8 cellular contexts compared by ENCODE assay signal in genomic region chr17:75525806-75526554, GRCh38. TPM values are rescaled to one million over a fixed set of nuclear protein-coding genes. Genes with fewer than 3 reads are reported as not detected.
DNase-seq lines count a peak whose midpoint lies in the region; ATAC-seq and TF ChIP-seq lines count a peak whose summit lies in the region.

No MANE protein-coding gene starts in this region.

- H3K27me3 ChIP-seq in adrenal gland (no peaks in the 10 kb centered on the region), left lung (peaks cover 0 to 15% of the 10 kb centered on the region in 2 donors), transverse colon (no peaks in the 10 kb centered on the region)

- H3K4me1 ChIP-seq in ES-I3 (ENCODE audit: insufficient read depth, low read length) (peaks cover 5% of the 10 kb centered on the region; the same call in 1 of the 2 replicates), adrenal gland (replicated peaks in 1 of 2) (peaks cover 12 to 15% of the 10 kb centered on the region in 2 donors), left lung (peaks cover 1 to 25% of the 10 kb centered on the region in 2 donors), transverse colon (peaks cover 0 to 46% (median 27%) of the 10 kb centered on the region in 4 donors)

- DNase-seq in adrenal gland (peak in 4 of 7 donors; percentile 35 to 45 (median 38)), left lung (peak in 1 of 2 donors; percentile 83), transverse colon (peak; percentile 45), GM10248 (ENCODE audit: extremely low spot score) (no peak), caudate nucleus (lab: John Stamatoyannopoulos, UW) (no peak)
- DNase-seq in stimulated activated CD4-positive, alpha-beta T cell treated with anti-CD3 and anti-CD28 coated beads, Interleukin-1b, Interleukin-23, amount 100 ng/mL, for 48 hours = no peak

- H3K9ac ChIP-seq in ES-I3 (ENCODE audit: low read depth, low read length) = peak overlapping the region; percentile 97

- in situ Hi-C loops in transverse colon (cut with MboI; ENCODE audit: low pct_ligation_motif_present in 1 of 4, low pct_unique_long_range_greater_than_20kb in 1 of 4, low sequenced_read_pairs in 3 of 4) = no loop called here

- H3K36me3 ChIP-seq in ES-I3 (ENCODE audit: insufficient read depth, low read length) (no peaks in the 10 kb centered on the region), adrenal gland (replicated peaks in 1 of 2) (peaks cover 0 to 14% of the 10 kb centered on the region in 2 donors), left lung (peaks cover 0 to 15% of the 10 kb centered on the region in 2 donors), transverse colon (peaks cover 0 to 4% (median 0%) of the 10 kb centered on the region in 4 donors)

- peak overlapping the region in 3 of 4 donors; percentile 27 to 71 (median 62) for H3K4me3 ChIP-seq in adrenal gland
- H3K4me3 ChIP-seq in left lung = peak overlapping the region; percentile 38 to 73
- peak overlapping the region; percentile 65 to 97 (median 76) for H3K4me3 ChIP-seq in transverse colon

- CTCF ChIA-PET in GM10248 (lab: Yijun Ruan, JAX) = interaction anchor here (0.7 to 2.2 kb wide), 7 partner anchors 9 to 255 kb away, joined by 3 to 13 read pairs (median 4); partner anchors contain the start of genes MIF4GD and TSEN54

- TF ChIP-seq CTCF in adrenal gland (IDR thresholded peaks at IDR 0.05) (no peak), left lung (IDR thresholded peaks at IDR 0.05) (no peak), transverse colon (IDR thresholded peaks at IDR 0.05) (no peak), GM10248 (IDR thresholded peaks at IDR 0.05; ENCODE audit: control extremely low read depth, extremely low read depth, low read depth, missing control alignments) (no peak)

- POLR2A ChIA-PET in GM10248 (lab: Yijun Ruan, JAX) = no interaction called here

- no peak for TF ChIP-seq EP300 in transverse colon (IDR thresholded peaks at IDR 0.05; ENCODE audit: low read depth)

- ATAC-seq in HG02885 (IDR thresholded peaks at IDR 0.05; ENCODE audit: poor library complexity, unreplicated experiment) (peak; percentile 7), left lung (peak; percentile 9)

- intact Hi-C loops in adrenal gland (cut with DNase I) = loop anchor here in 1 of 2 donors (5.0 kb wide), 1 partner anchor 61 kb away; the partner anchor contains the start of gene MYO15B
- intact Hi-C loops in left lung (cut with DNase I) = loop anchor here (10.0 kb wide), 2 partner anchors 59 to 101 kb away; partner anchors contain the start of gene MYO15B (in 1 of the 2)
- intact Hi-C loops in transverse colon (cut with DNase I; ENCODE audit: low total_unique reads) = no loop called here

- TF ChIP-seq POLR2A in adrenal gland (IDR thresholded peaks at IDR 0.05) (no peak), transverse colon (IDR thresholded peaks at IDR 0.05) (no peak)

- H3K27ac ChIP-seq in adrenal gland (peak overlapping the region in 1 of 5 donors; percentile 81), left lung (peak overlapping the region; percentile 72 to 76), transverse colon (peak overlapping the region; percentile 87 to 96 (median 92)), caudate nucleus (ENCODE audit: low read depth, low read length) (no peak overlapping the region)

- H3K9me3 ChIP-seq in ES-I3 (ENCODE audit: control insufficient read depth, insufficient read depth, low read length) (no peaks in the 10 kb centered on the region), adrenal gland (replicated peaks in 1 of 3) (no peaks in the 10 kb centered on the region), left lung (no peaks in the 10 kb centered on the region), transverse colon (no peaks in the 10 kb centered on the region)

- 3 to 22% (median 7%) methylated on average over 11 to 60 of the region's 60 CpGs for WGBS in adrenal gland, 4 donors
- 5 to 6% methylated on average over 6 to 43 of the region's 60 CpGs for WGBS in transverse colon (ENCODE audit: low coverage in 1 of 2), 2 donors

RNA-seq across cellular contexts. Expression of gene LLGL2, which starts 0.5 kb away (rescaled TPM):
- total RNA-seq in adrenal gland (10 to 100 TPM in 7 of 8 donors, 1 to 10 TPM in 1; 9.9 to 40.5 (median 23.8) TPM), left lung (100 to 1,000 TPM; 161 to 173 TPM), transverse colon (1,000 to 10,000 TPM in 1 of 4 donors, 100 to 1,000 TPM in 3; 326 to 1,573 (median 641) TPM)
- polyA plus RNA-seq in adrenal gland = 10 to 100 TPM in 2 of 3 donors, 1 to 10 TPM in 1; 1.2 to 90.3 (median 51.4) TPM

RNA-seq across cellular contexts. Expression of gene TSEN54, which starts 9.7 kb away (rescaled TPM):
- total RNA-seq in adrenal gland = 10 to 100 TPM; 18.6 to 30.3 (median 25.6) TPM
- polyA plus RNA-seq in adrenal gland = 10 to 100 TPM; 17.9 to 67.8 (median 56.0) TPM
- 10 to 100 TPM; 15.8 to 22.9 TPM for total RNA-seq in left lung
- total RNA-seq in transverse colon = 100 to 1,000 TPM in 1 of 4 donors, 10 to 100 TPM in 3; 36.6 to 105 (median 61.2) TPM

RNA-seq across cellular contexts. Expression of gene CASKIN2, which starts 10.6 kb away (rescaled TPM):
- total RNA-seq in adrenal gland (10 to 100 TPM; 26.6 to 90.8 (median 48.7) TPM), left lung (10 to 100 TPM; 43.8 to 74.4 TPM), transverse colon (100 to 1,000 TPM in 1 of 4 donors, 10 to 100 TPM in 3; 16.5 to 128 (median 24.8) TPM)
- polyA plus RNA-seq in adrenal gland = 10 to 100 TPM; 10.1 to 43.2 (median 28.3) TPM

Comparison
In these comparisons a context has a peak if more than half of its experiments do, and no peak if none do; other contexts are left out.
1. DNase-seq: peak in adrenal gland (4 of 7) and transverse colon (single experiment); none in GM10248 (single experiment), caudate nucleus (0 of 61) and stimulated activated CD4-positive, alpha-beta T cell treated with anti-CD3 and anti-CD28 coated beads, Interleukin-1b, Interleukin-23, amount 100 ng/mL, for 48 hours (single experiment).
2. Peak in every context shown above with its lines, with median percentiles within 50 percentile points of each other: H3K4me3 ChIP-seq.